Comparison of ENCODE assay signal across 13 cellular contexts in genomic region chr5:178240772-178241171, GRCh38. TPM values are rescaled to one million over a fixed set of nuclear protein-coding genes. Genes with fewer than 3 reads are reported as not detected.
DNase-seq lines count a peak whose midpoint lies in the region; ATAC-seq and TF ChIP-seq lines count a peak whose summit lies in the region.
"Had no signal": no experiment of that assay in that cellular context is flagged by ENCODE, and none has a peak within 500 bp of the region (broad histone marks: within the 10 kb centered on the region; RNA-seq: fewer than 3 reads in every experiment).

No MANE protein-coding gene starts in this region.

- H3K4me1 ChIP-seq in Karpas-422 (ENCODE audit: low read length), result peaks cover 51% of the 10 kb centered on the region
- H3K4me1 ChIP-seq: sigmoid colon had no signal

- no peak for ATAC-seq in activated T-cell treated with anti-CD3 and anti-CD28 coated beads, Interleukin-2, amount 50 U/mL, for 4 hours
- ATAC-seq in stimulated activated naive CD8-positive, alpha-beta T cell treated with anti-CD3 and anti-CD28 coated beads, Interleukin-15, amount 100 ng/mL, for 72 hours, result peak; percentile 8
- ATAC-seq in HG02885 (IDR thresholded peaks at IDR 0.05; ENCODE audit: poor library complexity, unreplicated experiment), result no peak

- H3K4me3 Mint-ChIP-seq in activated T-cell treated with anti-CD3 and anti-CD28 coated beads, Interleukin-2, amount 50 U/mL, for 4 hours, result peak overlapping the region; percentile 38
- peak overlapping the region; percentile 86 to 89 for H3K4me3 Mint-ChIP-seq in stimulated activated naive CD8-positive, alpha-beta T cell treated with anti-CD3 and anti-CD28 coated beads, Interleukin-15, amount 100 ng/mL, for 72 hours

- no peaks in the 10 kb centered on the region for H3K36me3 Mint-ChIP-seq in activated T-cell treated with anti-CD3 and anti-CD28 coated beads, Interleukin-2, amount 50 U/mL, for 4 hours (ENCODE audit: insufficient read depth)

- no peak for DNase-seq in activated T-cell treated with anti-CD3 and anti-CD28 coated beads, Interleukin-2, amount 50 U/mL, for 4 hours
- no peak for DNase-seq in activated T-cell treated with anti-CD3 and anti-CD28 coated beads, Interleukin-2, amount 50 U/mL, for 1 hour
- DNase-seq in Karpas-422, result no peak
- DNase-seq in stimulated activated naive CD8-positive, alpha-beta T cell treated with anti-CD3 and anti-CD28 coated beads, Interleukin-15, amount 100 ng/mL, for 72 hours, result no peak
- DNase-seq in foreskin fibroblast, result no peak
- DNase-seq in OCI-M2 (lab: John Stamatoyannopoulos, UW; ENCODE audit: unreplicated experiment), result no peak
- DNase-seq: NCI-H2171 treated with DMSO at 0.1 percent for 48 hours, sigmoid colon had no signal

- H3K9me3 ChIP-seq in Karpas-422 (ENCODE audit: low read length), result no peaks in the 10 kb centered on the region
- H3K9me3 ChIP-seq: sigmoid colon had no signal

- H2AFZ ChIP-seq in Karpas-422 (ENCODE audit: low read length), result no peak overlapping the region

- H3K27ac Mint-ChIP-seq in stimulated activated naive CD8-positive, alpha-beta T cell treated with anti-CD3 and anti-CD28 coated beads, Interleukin-15, amount 100 ng/mL, for 72 hours, result peak overlapping the region; percentile 95 to 96

- no peaks in the 10 kb centered on the region for H4K20me1 ChIP-seq in Karpas-422 (ENCODE audit: insufficient read depth, low read depth, low read length)

- H3K9me3 Mint-ChIP-seq in activated T-cell treated with anti-CD3 and anti-CD28 coated beads, Interleukin-2, amount 50 U/mL, for 4 hours, result no peaks in the 10 kb centered on the region
- H3K9me3 Mint-ChIP-seq in stimulated activated naive CD8-positive, alpha-beta T cell treated with anti-CD3 and anti-CD28 coated beads, Interleukin-15, amount 100 ng/mL, for 72 hours, result no peaks in the 10 kb centered on the region

- H3K4me3 ChIP-seq in Karpas-422 (ENCODE audit: low read length) (no peak overlapping the region), foreskin fibroblast (ENCODE audit: low read depth in 1 of 2, low read length in 2 of 2) (no peak overlapping the region)
- H3K4me3 ChIP-seq: sigmoid colon had no signal

- no peaks in the 10 kb centered on the region for H3K36me3 ChIP-seq in Karpas-422 (ENCODE audit: insufficient read depth, low read length)
- H3K36me3 ChIP-seq: sigmoid colon had no signal

- peaks cover 30% of the 10 kb centered on the region for H3K4me1 Mint-ChIP-seq in activated T-cell treated with anti-CD3 and anti-CD28 coated beads, Interleukin-2, amount 50 U/mL, for 4 hours (ENCODE audit: low read depth)
- peaks cover 66% of the 10 kb centered on the region for H3K4me1 Mint-ChIP-seq in stimulated activated naive CD8-positive, alpha-beta T cell treated with anti-CD3 and anti-CD28 coated beads, Interleukin-15, amount 100 ng/mL, for 72 hours

- H3K9me2 ChIP-seq in Karpas-422 (replicated peaks; ENCODE audit: insufficient read depth, low read length), result no peaks in the 10 kb centered on the region

- H3K27me3 Mint-ChIP-seq in activated T-cell treated with anti-CD3 and anti-CD28 coated beads, Interleukin-2, amount 50 U/mL, for 4 hours (ENCODE audit: low read depth), result no peaks in the 10 kb centered on the region
- H3K27me3 Mint-ChIP-seq in stimulated activated naive CD8-positive, alpha-beta T cell treated with anti-CD3 and anti-CD28 coated beads, Interleukin-15, amount 100 ng/mL, for 72 hours, result no peaks in the 10 kb centered on the region

- H3K9ac ChIP-seq in Karpas-422 (ENCODE audit: low read length), result no peak overlapping the region

- H3K27ac ChIP-seq in Karpas-422 (ENCODE audit: low read length) (peak overlapping the region; percentile 68), cingulate gyrus (ENCODE audit: low read depth, low read length) (peak overlapping the region; percentile 29)

- H3K79me2 ChIP-seq in Karpas-422 (ENCODE audit: low read length), result no peaks in the 10 kb centered on the region

- no peaks in the 10 kb centered on the region for H3K27me3 ChIP-seq in Karpas-422 (ENCODE audit: low read length)
- H3K27me3 ChIP-seq: sigmoid colon had no signal

- TF ChIP-seq CTCF in foreskin fibroblast (IDR thresholded peaks at IDR 0.05; ENCODE audit: low read depth, low read length), result no peak

- H3K4me2 ChIP-seq in Karpas-422 (ENCODE audit: low read depth, low read length, poor library complexity, severe bottlenecking), result no peak overlapping the region

RNA-seq across cellular contexts. Expression of gene PHYKPL, which starts 8.2 kb away (rescaled TPM):
- 10 to 100 TPM; 46.7 to 53.2 (median 49.7) TPM for total RNA-seq in activated T-cell treated with anti-CD3 and anti-CD28 coated beads, Interleukin-2, amount 50 U/mL, for 4 hours
- total RNA-seq in Karpas-422 (2014; rRNA removed; shearing (Covaris generic); ENCODE audit: low replicate concordance), result 116 and 118 TPM in 2 replicates

RNA-seq across cellular contexts. Expression of gene HNRNPAB, which starts 36.4 kb away (rescaled TPM):
- total RNA-seq in activated T-cell treated with anti-CD3 and anti-CD28 coated beads, Interleukin-2, amount 50 U/mL, for 4 hours, result 100 to 1,000 TPM; 646 to 699 (median 679) TPM
- 75.7 and 136 TPM in 2 replicates for total RNA-seq in Karpas-422 (2014; rRNA removed; shearing (Covaris generic); ENCODE audit: low replicate concordance)

RNA-seq across cellular contexts. Expression of gene GMCL2, which starts 53.6 kb away (rescaled TPM):
- not detected for total RNA-seq in activated T-cell treated with anti-CD3 and anti-CD28 coated beads, Interleukin-2, amount 50 U/mL, for 4 hours
- total RNA-seq in Karpas-422 (2014; rRNA removed; shearing (Covaris generic); ENCODE audit: low replicate concordance), result not detected in 2 replicates
- total RNA-seq: activated CD8-positive, alpha-beta memory T cell treated with anti-CD3 and anti-CD28 coated beads for 36 hours; glomerular endothelial cell; Right ventricle myocardium superior; sigmoid colon had no signal
